ENCODE assay signal across 19 cellular contexts in the genomic region with DNA sequence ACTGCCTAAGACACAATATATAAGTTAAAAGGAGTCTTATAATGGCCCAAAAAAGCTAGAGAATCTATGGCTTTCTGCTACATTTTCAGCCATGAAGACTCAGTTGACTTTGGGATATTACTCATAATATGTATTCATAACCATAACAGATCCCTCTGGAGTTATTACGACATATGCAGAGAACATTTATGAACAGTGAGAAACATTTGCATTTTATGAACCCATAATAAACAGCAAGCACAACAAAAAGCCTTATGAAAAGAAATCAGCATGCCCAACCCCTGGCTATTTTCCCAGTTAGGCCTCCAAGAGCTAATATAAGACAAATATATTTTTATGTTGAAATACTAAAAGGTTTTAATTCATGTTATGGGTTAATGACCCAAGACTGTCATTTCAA. TPM values are rescaled to one million over a fixed set of nuclear protein-coding genes. Genes with fewer than 3 reads are reported as not detected.
DNase-seq lines count a peak whose midpoint lies in the region; ATAC-seq lines count a peak whose summit lies in the region.
"Had no signal": no experiment of that assay in that cellular context is flagged by ENCODE, and none has a peak within 500 bp of the region (broad histone marks: within the 10 kb centered on the region; RNA-seq: fewer than 3 reads in every experiment).

No MANE protein-coding gene starts in this region.

- DNase-seq in HCEC 1CT (peak; percentile 84), NCI-H1105 treated with DMSO at 0.1 percent for 48 hours (lab: John Stamatoyannopoulos, UW) (peak; percentile 6), caudate nucleus (lab: John Stamatoyannopoulos, UW) (no peak), memory B cell (ENCODE audit: low spot score in 2 of 2) (no peak), dermis blood vessel endothelial cell (no peak), H4 (ENCODE audit: low spot score) (no peak)
- DNase-seq: activated CD4-positive, alpha-beta T cell treated with anti-CD3 and anti-CD28 coated beads, Interleukin-2, amount 50 U/mL, for 48 hours; BE2C; Calu3; GM23248; mesenchymal stem cell; NCI-H187; SHP77 treated with DMSO at 0.1 percent for 48 hours; sigmoid colon; T-helper 17 cell; upper lobe of left lung had no signal

- peaks cover 15% of the 10 kb centered on the region for H3K36me3 Mint-ChIP-seq in memory B cell

- H3K9me3 Mint-ChIP-seq in memory B cell: no peaks in the 10 kb centered on the region
- H3K9me3 Mint-ChIP-seq: natural killer cell treated with Interleukin-12 subunit alpha and Interleukin-12 subunit beta and Interleukin-15 and Interleukin-18, amount 100 ng/mL, for 72 hours; stimulated activated naive CD8-positive, alpha-beta T cell treated with anti-CD3 and anti-CD28 coated beads, Interleukin-15, Interleukin-2, amounts not matched to agents 100 ng/mL and 50 ng/mL, for 24 hours had no signal

- H3K4me3 Mint-ChIP-seq in memory B cell: no peak overlapping the region
- H3K4me3 Mint-ChIP-seq: natural killer cell treated with Interleukin-12 subunit alpha and Interleukin-12 subunit beta and Interleukin-15 and Interleukin-18, amount 100 ng/mL, for 72 hours; stimulated activated naive CD8-positive, alpha-beta T cell treated with anti-CD3 and anti-CD28 coated beads, Interleukin-15, Interleukin-2, amounts not matched to agents 100 ng/mL and 50 ng/mL, for 24 hours; T-helper 17 cell had no signal

- H3K27ac Mint-ChIP-seq in memory B cell: peak overlapping the region; percentile 55
- H3K27ac Mint-ChIP-seq: stimulated activated naive CD8-positive, alpha-beta T cell treated with anti-CD3 and anti-CD28 coated beads, Interleukin-15, Interleukin-2, amounts not matched to agents 100 ng/mL and 50 ng/mL, for 24 hours; T-helper 17 cell had no signal

- H3K4me1 Mint-ChIP-seq in memory B cell: peaks cover 30% of the 10 kb centered on the region

- ATAC-seq in memory B cell (ENCODE audit: low read depth) (no peak), HG03095 (IDR thresholded peaks at IDR 0.05; ENCODE audit: unreplicated experiment) (no peak)
- ATAC-seq: natural killer cell treated with Interleukin-12 subunit alpha and Interleukin-12 subunit beta and Interleukin-15 and Interleukin-18, amount 100 ng/mL, for 72 hours; T-helper 17 cell had no signal

- H3K27me3 Mint-ChIP-seq in memory B cell: no peaks in the 10 kb centered on the region
- H3K27me3 Mint-ChIP-seq: natural killer cell treated with Interleukin-12 subunit alpha and Interleukin-12 subunit beta and Interleukin-15 and Interleukin-18, amount 100 ng/mL, for 72 hours; stimulated activated naive CD8-positive, alpha-beta T cell treated with anti-CD3 and anti-CD28 coated beads, Interleukin-15, Interleukin-2, amounts not matched to agents 100 ng/mL and 50 ng/mL, for 24 hours; T-helper 17 cell had no signal

- peak overlapping the region; percentile 21 for H3K27ac ChIP-seq in caudate nucleus (ENCODE audit: low read depth, low read length)
- H3K27ac ChIP-seq: GM23248, sigmoid colon, upper lobe of left lung had no signal

RNA-seq across cellular contexts. Expression of a gene that starts 52.4 kb away (rescaled TPM):
- total RNA-seq in dermis blood vessel endothelial cell: 9.0 and 9.4 TPM in 2 replicates
- total RNA-seq in H4 (2014; rRNA removed; shearing (Covaris generic)): 3.1 and 6.3 TPM in 2 replicates

Comparison
In these comparisons a context has a peak if more than half of its experiments do, and no peak if none do; other contexts are left out.
1. DNase-seq: peak in HCEC 1CT (single experiment) and NCI-H1105 treated with DMSO at 0.1 percent for 48 hours (single experiment); none in caudate nucleus (0 of 61), memory B cell (0 of 2), dermis blood vessel endothelial cell (single experiment) and H4 (single experiment).